8 cellular contexts compared by ENCODE assay signal in genomic region chr13:40069173-40070044, GRCh38.
DNase-seq lines count a peak whose midpoint lies in the region; ATAC-seq and TF ChIP-seq lines count a peak whose summit lies in the region.

No MANE protein-coding gene starts in this region.

- ATAC-seq in CD4-positive, CD25-positive, alpha-beta regulatory T cell (ENCODE audit: low read depth in 2 of 2) = peak; percentile 87 to 88
- ATAC-seq in GM19455 (IDR thresholded peaks at IDR 0.05; ENCODE audit: unreplicated experiment) = peak; percentile 61

- no peaks in the 10 kb centered on the region for H3K36me3 ChIP-seq in CD4-positive, CD25-positive, alpha-beta regulatory T cell (ENCODE audit: control insufficient read depth, insufficient read depth, low read length)
- H3K36me3 ChIP-seq in breast epithelium = no peaks in the 10 kb centered on the region

- H3K27ac Mint-ChIP-seq in CD4-positive, CD25-positive, alpha-beta regulatory T cell = peak overlapping the region; percentile 79 to 96 (median 89)

- intact Hi-C loops in breast epithelium (cut with DNase I; ENCODE audit: low total_unique reads) = loop anchor here (5.0 kb wide), 1 partner anchor 388 kb away; no protein-coding TSS in a partner anchor

- no peaks in the 10 kb centered on the region for H3K9me3 Mint-ChIP-seq in CD4-positive, CD25-positive, alpha-beta regulatory T cell

- H3K9me3 ChIP-seq in CD4-positive, CD25-positive, alpha-beta regulatory T cell (ENCODE audit: control insufficient read depth in 2 of 2, low read length in 2 of 2) = no peaks in the 10 kb centered on the region
- no peaks in the 10 kb centered on the region for H3K9me3 ChIP-seq in breast epithelium

- peak overlapping the region; percentile 7 for H3K27ac ChIP-seq in CD4-positive, CD25-positive, alpha-beta regulatory T cell (ENCODE audit: insufficient read depth, low read length, poor library complexity, severe bottlenecking)
- H3K27ac ChIP-seq in breast epithelium = no peak overlapping the region

- H3K27me3 Mint-ChIP-seq in CD4-positive, CD25-positive, alpha-beta regulatory T cell = no peaks in the 10 kb centered on the region

- no peak for TF ChIP-seq POLR2A in breast epithelium (IDR thresholded peaks at IDR 0.05)

- H3K36me3 Mint-ChIP-seq in CD4-positive, CD25-positive, alpha-beta regulatory T cell = no peaks in the 10 kb centered on the region

- peak overlapping the region; percentile 49 for H3K4me3 ChIP-seq in CD4-positive, CD25-positive, alpha-beta regulatory T cell (ENCODE audit: low read depth, low read length)
- H3K4me3 ChIP-seq in WI38 (ENCODE audit: low read depth, low read length) (no peak overlapping the region), breast epithelium (no peak overlapping the region)

- peak; percentile 39 for TF ChIP-seq CTCF in WI38 (IDR thresholded peaks at IDR 0.05; ENCODE audit: low read depth, low read length)
- peak; percentile 82 to 88 (median 84) for TF ChIP-seq CTCF in breast epithelium (IDR thresholded peaks at IDR 0.05)

- no peaks in the 10 kb centered on the region for H3K27me3 ChIP-seq in CD4-positive, CD25-positive, alpha-beta regulatory T cell (ENCODE audit: control insufficient read depth, insufficient read depth, low read length)
- H3K27me3 ChIP-seq in breast epithelium = no peaks in the 10 kb centered on the region

- peak overlapping the region in 3 of 4 donors; percentile 3 to 79 (median 69) for H3K4me3 Mint-ChIP-seq in CD4-positive, CD25-positive, alpha-beta regulatory T cell

- DNase-seq in CD4-positive, CD25-positive, alpha-beta regulatory T cell = peak; percentile 55 to 81 (median 69)
- DNase-seq in NAMALWA (ENCODE audit: low spot score) = peak; percentile 81
- peak; percentile 65 to 75 for DNase-seq in breast epithelium (ENCODE audit: low spot score in 2 of 2)
- DNase-seq in islet precursor cell = peak; percentile 80
- DNase-seq in stimulated activated CD4-positive, alpha-beta T cell treated with anti-CD3 and anti-CD28 coated beads, Interleukin-1b, Interleukin-23, amount 100 ng/mL, for 1 hour (ENCODE audit: low read depth in 2 of 2) = peak; percentile 32 to 52
- no peak for DNase-seq in DMS79 (lab: John Stamatoyannopoulos, UW)

- peaks cover 15 to 42% (median 30%) of the 10 kb centered on the region in 4 donors for H3K4me1 Mint-ChIP-seq in CD4-positive, CD25-positive, alpha-beta regulatory T cell

- peaks cover 17% of the 10 kb centered on the region for H3K4me1 ChIP-seq in CD4-positive, CD25-positive, alpha-beta regulatory T cell (ENCODE audit: control insufficient read depth, insufficient read depth, low read length, poor library complexity, severe bottlenecking)
- H3K4me1 ChIP-seq in breast epithelium = no peaks in the 10 kb centered on the region
